8 cellular contexts compared by ENCODE assay signal in genomic region chrX:120251471-120252011, GRCh38. TPM values are rescaled to one million over a fixed set of nuclear protein-coding genes. Genes with fewer than 3 reads are reported as not detected.
DNase-seq lines count a peak whose midpoint lies in the region; ATAC-seq and TF ChIP-seq lines count a peak whose summit lies in the region.

No MANE protein-coding gene starts in this region.

- H3K36me3 ChIP-seq in muscle layer of colon (ENCODE audit: insufficient read depth, low read length), result peaks cover 8% of the 10 kb centered on the region
- peaks cover 0 to 11% (median 0%) of the 10 kb centered on the region in 3 donors for H3K36me3 ChIP-seq in tibial nerve

- 2 to 46% methylated on average over 20 to 28 of the region's 28 CpGs for WGBS in tibial nerve, 2 donors

- H3K4me1 ChIP-seq in muscle layer of colon (ENCODE audit: insufficient read depth, low read length), result no peaks in the 10 kb centered on the region
- H3K4me1 ChIP-seq in tibial nerve, result peaks cover 0 to 9% (median 0%) of the 10 kb centered on the region in 4 donors

- TF ChIP-seq CTCF in epithelial cell of proximal tubule (conservative IDR thresholded peaks at IDR 0.05; ENCODE audit: low read depth, low read length), result no peak
- no peak for TF ChIP-seq CTCF in tibial nerve (IDR thresholded peaks at IDR 0.05)

- H3K9me3 ChIP-seq in muscle layer of colon (ENCODE audit: low read length) (no peaks in the 10 kb centered on the region), tibial nerve (no peaks in the 10 kb centered on the region)

- peak overlapping the region; percentile 50 for H3K9ac ChIP-seq in muscle layer of colon (ENCODE audit: low read length)

- ATAC-seq in GM21576 (IDR thresholded peaks at IDR 0.05; ENCODE audit: unreplicated experiment), result no peak

- no peak for TF ChIP-seq EP300 in tibial nerve (IDR thresholded peaks at IDR 0.05)

- DNase-seq in DMS 273 (lab: John Stamatoyannopoulos, UW; ENCODE audit: unreplicated experiment), result peak; percentile 66
- no peak for DNase-seq in DMS 273 treated with DMSO at 0.1 percent for 48 hours (lab: John Stamatoyannopoulos, UW)
- DNase-seq in MV-4-11 (lab: John Stamatoyannopoulos, UW), result peak; percentile 20
- DNase-seq in activated CD4-positive, alpha-beta T cell treated with anti-CD3 and anti-CD28 coated beads, Interleukin-2, amount 50 U/mL, for 1 hour, result peak; percentile 7
- no peak for DNase-seq in epithelial cell of proximal tubule (ENCODE audit: low read depth)
- peak in 1 of 2 donors; percentile 8 for DNase-seq in tibial nerve (ENCODE audit: low spot score in 2 of 2)

- H3K27me3 ChIP-seq in muscle layer of colon (ENCODE audit: control insufficient read depth in 1 of 2, insufficient read depth in 2 of 2, low read length in 2 of 2) (no peaks in the 10 kb centered on the region), tibial nerve (no peaks in the 10 kb centered on the region)

- no peak for TF ChIP-seq POLR2A in tibial nerve (IDR thresholded peaks at IDR 0.05)

- peak overlapping the region; percentile 50 for H3K27ac ChIP-seq in muscle layer of colon (ENCODE audit: low read depth, low read length)
- H3K27ac ChIP-seq in tibial nerve, result peak overlapping the region; percentile 84 to 93 (median 90)

- peak overlapping the region; percentile 83 for H3K4me3 ChIP-seq in epithelial cell of proximal tubule (ENCODE audit: low read depth, low read length)
- H3K4me3 ChIP-seq in muscle layer of colon (ENCODE audit: low read depth in 1 of 2, low read length in 2 of 2), result peak overlapping the region; percentile 53 to 71
- peak overlapping the region; percentile 48 to 77 (median 62) for H3K4me3 ChIP-seq in tibial nerve

RNA-seq across cellular contexts. Expression of gene ZBTB33, which starts 0.9 kb away (rescaled TPM):
- total RNA-seq in epithelial cell of proximal tubule (9.4 and 12.9 TPM in 2 replicates), tibial nerve (10 to 100 TPM in 3 of 4 donors, 1 to 10 TPM in 1; 9.8 to 13.1 (median 11.4) TPM)

RNA-seq across cellular contexts. Expression of gene TMEM255A, which starts 59.7 kb away (rescaled TPM):
- total RNA-seq in epithelial cell of proximal tubule (0.14 and 0.40 TPM in 2 replicates), tibial nerve (1 to 10 TPM; 3.9 to 7.1 (median 6.1) TPM)

Comparison
In these comparisons a context has a peak if more than half of its experiments do, and no peak if none do; other contexts are left out.
1. DNase-seq: peak in DMS 273 (single experiment), MV-4-11 (single experiment) and activated CD4-positive, alpha-beta T cell treated with anti-CD3 and anti-CD28 coated beads, Interleukin-2, amount 50 U/mL, for 1 hour (single experiment); none in DMS 273 treated with DMSO at 0.1 percent for 48 hours (single experiment) and epithelial cell of proximal tubule (single experiment).
2. Peak in every context shown above with its lines, with median percentiles within 50 percentile points of each other: H3K4me3 ChIP-seq.